1 cellular context compared by ENCODE assay signal in genomic region chr16:66289986-66290385, GRCh38.
TF ChIP-seq lines count a peak whose summit lies in the region.

No MANE protein-coding gene starts in this region.

TF ChIP-seq in H1, 55 proteins besides CTCF, POLR2A, EP300 and RAD21 (continued from another document):
- TF ChIP-seq MAX (IDR thresholded peaks at IDR 0.05) (no peak), BRCA1 (IDR thresholded peaks at IDR 0.05; ENCODE audit: low read depth, low read length) (no peak)
